Comparison of ENCODE assay signal across 1 cellular context in the genomic region with DNA sequence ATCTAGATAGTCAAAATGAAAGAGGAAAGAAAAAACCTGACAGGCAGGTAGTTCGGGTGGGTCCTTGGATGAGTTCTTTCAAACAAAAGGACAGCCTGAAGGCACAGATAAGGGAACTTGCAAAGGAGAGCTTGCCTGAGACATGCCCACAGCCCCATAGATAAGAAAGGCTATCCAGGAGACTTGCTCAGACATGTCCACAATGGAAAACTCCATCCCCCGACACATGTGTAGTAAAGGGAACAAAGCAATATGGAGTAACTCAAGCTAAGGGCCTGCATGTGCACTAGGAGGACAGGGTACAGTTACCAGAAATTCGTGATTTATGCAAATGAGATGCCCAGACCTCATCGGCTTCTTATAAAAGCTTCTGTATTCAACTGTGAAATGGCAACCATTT.
TF ChIP-seq lines count a peak whose summit lies in the region.

No MANE protein-coding gene starts in this region.

TF ChIP-seq in SK-N-SH treated with all-trans-retinoic acid at 6 μM for 48 hours, 23 proteins besides CTCF, POLR2A, EP300 and RAD21 (continued from another document):
- TF ChIP-seq, protein P1, sequence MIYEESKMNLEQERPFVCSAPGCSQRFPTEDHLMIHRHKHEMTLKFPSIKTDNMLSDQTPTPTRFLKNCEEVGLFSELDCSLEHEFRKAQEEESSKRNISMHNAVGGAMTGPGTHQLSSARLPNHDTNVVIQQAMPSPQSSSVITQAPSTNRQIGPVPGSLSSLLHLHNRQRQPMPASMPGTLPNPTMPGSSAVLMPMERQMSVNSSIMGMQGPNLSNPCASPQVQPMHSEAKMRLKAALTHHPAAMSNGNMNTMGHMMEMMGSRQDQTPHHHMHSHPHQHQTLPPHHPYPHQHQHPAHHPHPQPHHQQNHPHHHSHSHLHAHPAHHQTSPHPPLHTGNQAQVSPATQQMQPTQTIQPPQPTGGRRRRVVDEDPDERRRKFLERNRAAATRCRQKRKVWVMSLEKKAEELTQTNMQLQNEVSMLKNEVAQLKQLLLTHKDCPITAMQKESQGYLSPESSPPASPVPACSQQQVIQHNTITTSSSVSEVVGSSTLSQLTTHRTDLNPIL (CRISPR knock-in tag; IDR thresholded peaks at IDR 0.05; ENCODE audit: low read depth) = no peak
- TF ChIP-seq, protein P2, sequence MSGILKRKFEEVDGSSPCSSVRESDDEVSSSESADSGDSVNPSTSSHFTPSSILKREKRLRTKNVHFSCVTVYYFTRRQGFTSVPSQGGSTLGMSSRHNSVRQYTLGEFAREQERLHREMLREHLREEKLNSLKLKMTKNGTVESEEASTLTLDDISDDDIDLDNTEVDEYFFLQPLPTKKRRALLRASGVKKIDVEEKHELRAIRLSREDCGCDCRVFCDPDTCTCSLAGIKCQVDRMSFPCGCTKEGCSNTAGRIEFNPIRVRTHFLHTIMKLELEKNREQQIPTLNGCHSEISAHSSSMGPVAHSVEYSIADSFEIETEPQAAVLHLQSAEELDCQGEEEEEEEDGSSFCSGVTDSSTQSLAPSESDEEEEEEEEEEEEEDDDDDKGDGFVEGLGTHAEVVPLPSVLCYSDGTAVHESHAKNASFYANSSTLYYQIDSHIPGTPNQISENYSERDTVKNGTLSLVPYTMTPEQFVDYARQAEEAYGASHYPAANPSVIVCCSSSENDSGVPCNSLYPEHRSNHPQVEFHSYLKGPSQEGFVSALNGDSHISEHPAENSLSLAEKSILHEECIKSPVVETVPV (CRISPR knock-in tag; IDR thresholded peaks at IDR 0.05) = no peak
- TF ChIP-seq SNAI2 (CRISPR knock-in tag; IDR thresholded peaks at IDR 0.05) (peak; percentile 86; the same call in 1 of the 2 replicates), ZNF70 (CRISPR knock-in tag; IDR thresholded peaks at IDR 0.05) (no peak), OSR1 (CRISPR knock-in tag; IDR thresholded peaks at IDR 0.05) (peak; percentile 90; the same call in 1 of the 2 replicates), ZFP3 (CRISPR knock-in tag; IDR thresholded peaks at IDR 0.05) (peak; percentile 84), CSDC2 (CRISPR knock-in tag; IDR thresholded peaks at IDR 0.05) (peak; percentile 98), ZC3H10 (CRISPR knock-in tag; IDR thresholded peaks at IDR 0.05) (peak; percentile 67; the same call in 1 of the 2 replicates), GLIS3 (CRISPR knock-in tag; IDR thresholded peaks at IDR 0.05) (peak; percentile 49; the same call in 1 of the 2 replicates)
